Comparison of ENCODE assay signal across 8 cellular contexts in the genomic region with DNA sequence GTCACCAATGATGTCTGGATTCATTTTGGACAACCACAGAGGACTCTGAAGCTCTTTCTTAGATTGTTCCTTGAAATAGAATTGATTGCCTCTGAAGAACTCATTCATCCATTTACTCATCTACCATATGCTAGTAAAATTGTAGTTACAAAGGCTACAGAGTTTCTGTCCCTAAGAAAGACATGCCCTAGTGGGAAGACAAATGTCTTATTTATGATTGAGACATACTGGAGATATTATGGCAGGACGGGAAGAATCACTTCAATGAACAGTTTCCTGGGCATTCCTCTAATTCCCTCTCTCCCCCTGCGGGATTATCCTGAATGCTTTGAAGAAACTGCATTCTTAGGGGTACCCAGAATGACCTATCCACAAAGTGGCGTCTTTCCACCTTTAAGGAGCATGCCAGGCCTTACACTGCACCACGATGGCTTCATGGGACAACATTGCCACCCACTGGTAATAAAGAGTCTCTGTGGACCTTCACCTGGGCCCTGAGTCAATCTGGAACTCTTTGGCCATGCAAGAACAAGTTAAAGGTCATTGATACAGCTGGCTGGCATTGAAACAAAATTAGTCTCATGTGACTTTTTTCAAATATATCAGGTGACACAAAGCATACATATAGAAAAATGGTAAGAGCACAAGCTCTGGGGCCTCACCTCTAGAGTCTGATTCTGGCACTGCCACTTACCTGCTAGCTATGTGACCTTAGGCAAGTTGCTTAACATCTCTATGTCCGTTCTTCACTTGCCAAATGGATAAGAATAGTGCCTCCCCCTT. TPM values are rescaled to one million over a fixed set of nuclear protein-coding genes. Genes with fewer than 3 reads are reported as not detected.
DNase-seq lines count a peak whose midpoint lies in the region; ATAC-seq and TF ChIP-seq lines count a peak whose summit lies in the region.

No MANE protein-coding gene starts in this region.

- no peaks in the 10 kb centered on the region for H3K4me1 ChIP-seq in H9 (ENCODE audit: insufficient read depth, low read length)
- peaks cover 0 to 9% (median 0%) of the 10 kb centered on the region in 3 donors for H3K4me1 ChIP-seq in gastroesophageal sphincter

- no peak overlapping the region for H3K18ac ChIP-seq in H9 (ENCODE audit: insufficient read length, low read depth, low read length)

- H3K27ac ChIP-seq in H9 (ENCODE audit: insufficient read length, low read depth, low read length), result no peak overlapping the region
- H3K27ac ChIP-seq in gastroesophageal sphincter, result no peak overlapping the region

- no peak overlapping the region for H3K9ac ChIP-seq in H9 (ENCODE audit: extremely low read depth, insufficient read length, low read length)

- no peaks in the 10 kb centered on the region for H3K79me1 ChIP-seq in H9 (ENCODE audit: insufficient read depth, low read depth, low read length, poor library complexity, severe bottlenecking)

- no peak overlapping the region for H3K4ac ChIP-seq in H9 (ENCODE audit: low read depth, low read length)

- no peaks in the 10 kb centered on the region for H3K23me2 ChIP-seq in H9 (ENCODE audit: insufficient read length, low read depth, low read length, poor library complexity, severe bottlenecking)

- H4K20me1 ChIP-seq in H9 (ENCODE audit: control insufficient read depth, insufficient read depth, insufficient read length), result no peaks in the 10 kb centered on the region

- no peaks in the 10 kb centered on the region for H3K27me3 ChIP-seq in H9 (ENCODE audit: insufficient read depth, low read length)
- no peaks in the 10 kb centered on the region for H3K27me3 ChIP-seq in gastroesophageal sphincter

- H3K9me3 Mint-ChIP-seq in H9, result no peaks in the 10 kb centered on the region
- no peaks in the 10 kb centered on the region for H3K9me3 Mint-ChIP-seq in progenitor cell of endocrine pancreas (ENCODE audit: low read depth)

- TF ChIP-seq CTCF in GM12864 (IDR thresholded peaks at IDR 0.05; ENCODE audit: low read depth, low read length, missing control alignments), result peak; percentile 70
- TF ChIP-seq CTCF in H9 (conservative IDR thresholded peaks at IDR 0.05), result peak; percentile 79
- peak; percentile 30 to 77 (median 58) for TF ChIP-seq CTCF in gastroesophageal sphincter (IDR thresholded peaks at IDR 0.05)
- TF ChIP-seq CTCF in progenitor cell of endocrine pancreas (IDR thresholded peaks at IDR 0.05; ENCODE audit: unreplicated experiment), result peak; percentile 77

- H3T11ph ChIP-seq in H9 (ENCODE audit: low read length), result no peak overlapping the region

- H3K36me3 ChIP-seq in gastroesophageal sphincter, result no peaks in the 10 kb centered on the region

- no peak overlapping the region for H4K91ac ChIP-seq in H9 (ENCODE audit: insufficient read length, low read depth, low read length)

- TF ChIP-seq POLR2A in gastroesophageal sphincter (IDR thresholded peaks at IDR 0.05), result no peak

- no peaks in the 10 kb centered on the region for H3K36me3 Mint-ChIP-seq in H9 (ENCODE audit: insufficient read depth in 1 of 3, low read depth in 3 of 3)
- H3K36me3 Mint-ChIP-seq in progenitor cell of endocrine pancreas (ENCODE audit: insufficient read depth), result no peaks in the 10 kb centered on the region

- no peak overlapping the region for H3K56ac ChIP-seq in H9 (ENCODE audit: insufficient read length, low read depth, low read length)

- H3K27me3 Mint-ChIP-seq in H9 (ENCODE audit: low read depth), result no peaks in the 10 kb centered on the region
- H3K27me3 Mint-ChIP-seq in progenitor cell of endocrine pancreas, result no peaks in the 10 kb centered on the region

- no peak overlapping the region for H2AK5ac ChIP-seq in H9 (ENCODE audit: insufficient read length, low read length)

- H4K8ac ChIP-seq in H9 (replicated peaks; ENCODE audit: insufficient read length, low read depth, low read length), result no peak overlapping the region

- H2BK12ac ChIP-seq in H9 (ENCODE audit: insufficient read length, low read depth, low read length), result no peak overlapping the region

- H3K23ac ChIP-seq in H9 (ENCODE audit: insufficient read length, low read depth, low read length), result no peak overlapping the region

- H2BK120ac ChIP-seq in H9 (ENCODE audit: low read depth, low read length, poor library complexity, severe bottlenecking), result no peak overlapping the region

- no peak overlapping the region for H2BK20ac ChIP-seq in H9 (ENCODE audit: low read depth, low read length, poor library complexity, severe bottlenecking)

- H2BK5ac ChIP-seq in H9 (ENCODE audit: insufficient read length, low read length), result no peak overlapping the region

- no peak overlapping the region for H3K4me2 ChIP-seq in H9 (ENCODE audit: insufficient read depth, insufficient read length, low read length)

- WGBS in H9 (ENCODE audit: extremely low coverage, insufficient read length, low lambda C conversion rate), result no CpG with 5 or more reads among the region's 5 CpGs
- WGBS in gastroesophageal sphincter (ENCODE audit: low coverage in 1 of 2), 2 donors, result 26 to 56% methylated on average over 4 of the region's 5 CpGs

- no peak overlapping the region for H2AFZ ChIP-seq in H9 (ENCODE audit: low read length)

- no peak overlapping the region for H4K5ac ChIP-seq in H9 (ENCODE audit: insufficient read length, low read depth, low read length)

- no peak overlapping the region for H3K4me3 Mint-ChIP-seq in H9
- H3K4me3 Mint-ChIP-seq in progenitor cell of endocrine pancreas (ENCODE audit: low read depth), result no peak overlapping the region

- no peaks in the 10 kb centered on the region for H3K79me2 ChIP-seq in H9 (ENCODE audit: insufficient read depth, low read length)

- H3K9me3 ChIP-seq in H9 (ENCODE audit: control insufficient read depth, low read depth, low read length), result no peaks in the 10 kb centered on the region
- no peaks in the 10 kb centered on the region for H3K9me3 ChIP-seq in gastroesophageal sphincter

- H3K27ac Mint-ChIP-seq in H9, result no peak overlapping the region; a peak in 1 of 7 replicates
- H3K27ac Mint-ChIP-seq in progenitor cell of endocrine pancreas, result no peak overlapping the region

- TF ChIP-seq EP300 in gastroesophageal sphincter (IDR thresholded peaks at IDR 0.05), result no peak

- H3K4me1 Mint-ChIP-seq in H9 (no peaks in the 10 kb centered on the region; a peak in 1 of 4 replicates), progenitor cell of endocrine pancreas (ENCODE audit: low read depth) (no peaks in the 10 kb centered on the region)

- peak; percentile 77 for ATAC-seq in gastroesophageal sphincter

- H3K14ac ChIP-seq in H9 (ENCODE audit: insufficient read depth, low read length), result no peak overlapping the region

- no peak overlapping the region for H2BK15ac ChIP-seq in H9 (ENCODE audit: low read depth, low read length)

- DNase-seq in GM12864 (ENCODE audit: low read depth) (peak; percentile 48), H9 (peak; percentile 67), LoVo (ENCODE audit: low spot score) (peak; percentile 57), SK-N-DZ (ENCODE audit: low spot score) (peak; percentile 45), progenitor cell of endocrine pancreas (ENCODE audit: low spot score, unreplicated experiment) (peak; percentile 33), cortex of kidney (lab: John Stamatoyannopoulos, UW) (no peak)
- peak in 3 of 4 experiments; percentile 2 to 33 (median 27) for DNase-seq in activated naive CD4-positive, alpha-beta T cell (lab: John Stamatoyannopoulos, UW)

- H3K4me3 ChIP-seq in GM12864 (ENCODE audit: low read depth, low read length) (no peak overlapping the region), gastroesophageal sphincter (no peak overlapping the region)

RNA-seq across cellular contexts. Expression of a gene that starts 32.1 kb away (rescaled TPM):
- total RNA-seq in H9 (2021) (not detected in 2 replicates), gastroesophageal sphincter (under 1 TPM in 1 of 4 donors, not detected in 3; 0.27 TPM), progenitor cell of endocrine pancreas (not detected in 2 replicates)
- not detected in 2 replicates for polyA plus RNA-seq in SK-N-DZ (2014; cell fraction: cytosol; rRNA removed)
- polyA plus RNA-seq in SK-N-DZ (2014; cell fraction: nucleus; rRNA removed), result not detected in 2 replicates
